12 cellular contexts compared by ENCODE assay signal in genomic region chr12:57491393-57492280, GRCh38. TPM values are rescaled to one million over a fixed set of nuclear protein-coding genes. Genes with fewer than 3 reads are reported as not detected.
DNase-seq lines count a peak whose midpoint lies in the region; ATAC-seq, FAIRE-seq and TF ChIP-seq lines count a peak whose summit lies in the region.
"Had no signal": no experiment of that assay in that cellular context is flagged by ENCODE, and none has a peak within 500 bp of the region (broad histone marks: within the 10 kb centered on the region; RNA-seq: fewer than 3 reads in every experiment).

No MANE protein-coding gene starts in this region.

- no peak overlapping the region for H3K4me2 ChIP-seq in smooth muscle cell

- 95% methylated on average over 15 of the region's 15 CpGs for WGBS in smooth muscle cell (ENCODE audit: low lambda C conversion rate)

- no peak for ATAC-seq in HG03095 (IDR thresholded peaks at IDR 0.05; ENCODE audit: unreplicated experiment)

- peaks cover 27% of the 10 kb centered on the region for H3K79me2 ChIP-seq in smooth muscle cell (ENCODE audit: low read depth)

- peaks cover 8% of the 10 kb centered on the region for H4K20me1 ChIP-seq in smooth muscle cell (ENCODE audit: low read depth)

- H3K36me3 ChIP-seq in smooth muscle cell (ENCODE audit: low read depth) (peaks cover 13% of the 10 kb centered on the region), kidney (ENCODE audit: control insufficient read depth in 1 of 2, insufficient read depth in 2 of 2, low read length in 2 of 2) (peaks cover 8 to 27% of the 10 kb centered on the region in 2 donors)

- peak; percentile 9 for TF ChIP-seq CTCF in astrocyte of the spinal cord (IDR thresholded peaks at IDR 0.05; ENCODE audit: low read depth, low read length)
- peak; percentile 2 for TF ChIP-seq CTCF in smooth muscle cell (IDR thresholded peaks at IDR 0.05; ENCODE audit: borderline replicate concordance, insufficient read depth, poor library complexity, severe bottlenecking)
- TF ChIP-seq CTCF in kidney (IDR thresholded peaks at IDR 0.05; ENCODE audit: borderline replicate concordance, extremely low read depth, insufficient read depth), result no peak

- H3K27me3 Mint-ChIP-seq in activated naive CD4-positive, alpha-beta T cell treated with anti-CD3 and anti-CD28 coated beads, Interleukin-2, amount 10 ng/mL, durations not matched to agents 7 days and 5 days, result no peaks in the 10 kb centered on the region

- H3K9me3 Mint-ChIP-seq in activated naive CD4-positive, alpha-beta T cell treated with anti-CD3 and anti-CD28 coated beads, Interleukin-2, amount 10 ng/mL, durations not matched to agents 7 days and 5 days, result no peaks in the 10 kb centered on the region

- no peak overlapping the region for H2AFZ ChIP-seq in smooth muscle cell (ENCODE audit: low read depth)

- no peaks in the 10 kb centered on the region for H3K9me3 ChIP-seq in smooth muscle cell (replicated peaks; ENCODE audit: low read depth)
- no peaks in the 10 kb centered on the region for H3K9me3 ChIP-seq in kidney (ENCODE audit: control insufficient read depth in 1 of 2, low read length in 2 of 2)

- H3K27ac Mint-ChIP-seq in activated naive CD4-positive, alpha-beta T cell treated with anti-CD3 and anti-CD28 coated beads, Interleukin-2, amount 10 ng/mL, durations not matched to agents 7 days and 5 days, result peak overlapping the region; percentile 84

- H3F3A ChIP-seq in smooth muscle cell (ENCODE audit: low read depth), result no peaks in the 10 kb centered on the region

- H3K36me3 Mint-ChIP-seq in activated naive CD4-positive, alpha-beta T cell treated with anti-CD3 and anti-CD28 coated beads, Interleukin-2, amount 10 ng/mL, durations not matched to agents 7 days and 5 days, result peaks cover 42% of the 10 kb centered on the region

- CTCF ChIA-PET in activated naive CD4-positive, alpha-beta T cell treated with anti-CD3 and anti-CD28 coated beads, Interleukin-2, amount 10 ng/mL, durations not matched to agents 7 days and 5 days (lab: Charles Lee), result interaction anchor here (1.0 to 3.8 kb wide), 2 partner anchors 14 to 15 kb away, joined by 4 to 15 read pairs; no protein-coding TSS in a partner anchor

- intact Hi-C loops in kidney (cut with DNase I), result no loop called here

- H3K9ac ChIP-seq in smooth muscle cell (ENCODE audit: low read depth) (no peak overlapping the region), kidney (ENCODE audit: low read length in 2 of 2) (no peak overlapping the region)

- H3K4me1 ChIP-seq in smooth muscle cell (ENCODE audit: low read depth), result peaks cover 11% of the 10 kb centered on the region
- H3K4me1 ChIP-seq in kidney (ENCODE audit: control insufficient read depth in 1 of 2, insufficient read depth in 1 of 2, low read depth in 1 of 2, low read length in 2 of 2), result peaks cover 0 to 10% of the 10 kb centered on the region in 2 donors

- H3K4me3 ChIP-seq in astrocyte of the spinal cord (ENCODE audit: low read depth, low read length), result no peak overlapping the region
- H3K4me3 ChIP-seq in smooth muscle cell, result no peak overlapping the region
- no peak overlapping the region for H3K4me3 ChIP-seq in kidney (ENCODE audit: low read length in 2 of 2)

- FAIRE-seq in kidney (lab: Jason Lieb, UNC), result no peak

- H3K27ac ChIP-seq in smooth muscle cell (ENCODE audit: low read depth), result no peak overlapping the region
- no peak overlapping the region for H3K27ac ChIP-seq in substantia nigra (ENCODE audit: low read depth, low read length, poor library complexity, severe bottlenecking)
- no peak overlapping the region for H3K27ac ChIP-seq in kidney (ENCODE audit: low read depth in 2 of 2, low read length in 2 of 2)

- in situ Hi-C loops in astrocyte of the spinal cord (cut with HindIII; ENCODE audit: low sequenced_read_pairs), result no loop called here

- DNase-seq in activated naive CD4-positive, alpha-beta T cell treated with anti-CD3 and anti-CD28 coated beads, Interleukin-2, amount 10 ng/mL, durations not matched to agents 7 days and 5 days, result no peak
- no peak for DNase-seq in activated naive CD4-positive, alpha-beta T cell treated with Interleukin-2 at 50 U/mL for 16 hours
- DNase-seq in MV-4-11 (lab: John Stamatoyannopoulos, UW) (peak; percentile 23), astrocyte of the spinal cord (ENCODE audit: low read depth, low spot score) (no peak), smooth muscle cell (lab: John Stamatoyannopoulos, UW; ENCODE audit: unreplicated experiment) (no peak), substantia nigra (lab: John Stamatoyannopoulos, UW) (no peak), kidney (no peak)
- DNase-seq: EL; midbrain; NCI-H524 treated with DMSO at 0.1 percent for 48 hours; stimulated activated CD4-positive, alpha-beta T cell treated with anti-CD3 and anti-CD28 coated beads, Interleukin-2, amount 100 ng/mL, for 48 hours had no signal

- no peaks in the 10 kb centered on the region for H3K27me3 ChIP-seq in smooth muscle cell (ENCODE audit: low read depth)

- H3K4me3 Mint-ChIP-seq in activated naive CD4-positive, alpha-beta T cell treated with anti-CD3 and anti-CD28 coated beads, Interleukin-2, amount 10 ng/mL, durations not matched to agents 7 days and 5 days, result no peak overlapping the region

- H3K4me1 Mint-ChIP-seq in activated naive CD4-positive, alpha-beta T cell treated with anti-CD3 and anti-CD28 coated beads, Interleukin-2, amount 10 ng/mL, durations not matched to agents 7 days and 5 days, result peaks cover 34% of the 10 kb centered on the region

RNA-seq across cellular contexts. Expression of gene MARS1, which starts 3.8 kb away (rescaled TPM):
- total RNA-seq in smooth muscle cell (192 and 629 TPM in 2 replicates), kidney (158 TPM)
- polyA plus RNA-seq in smooth muscle cell (186 and 187 TPM in 2 replicates), kidney (ENCODE audit: insufficient read depth, low read depth, low replicate concordance) (62.8 TPM)

RNA-seq across cellular contexts. Expression of gene ARHGAP9, which starts 12.0 kb away (rescaled TPM):
- total RNA-seq in smooth muscle cell (1.3 TPM in 1 of 2 replicates, not detected in the other), kidney (18.1 TPM)
- polyA plus RNA-seq in smooth muscle cell (not detected in 2 replicates), kidney (ENCODE audit: insufficient read depth, low read depth, low replicate concordance) (3.8 TPM)

RNA-seq across cellular contexts. Expression of gene DDIT3, which starts 28.7 kb away (rescaled TPM):
- total RNA-seq in smooth muscle cell (25.8 and 28.4 TPM in 2 replicates), kidney (34.1 TPM)
- polyA plus RNA-seq in smooth muscle cell (27.8 and 43.5 TPM in 2 replicates), kidney (ENCODE audit: insufficient read depth, low read depth, low replicate concordance) (83.1 TPM)

RNA-seq across cellular contexts. Expression of gene MBD6, which starts 31.0 kb away (rescaled TPM):
- 3.7 and 9.1 TPM in 2 replicates for total RNA-seq in smooth muscle cell
- polyA plus RNA-seq in smooth muscle cell, result 11.7 and 18.4 TPM in 2 replicates
- 118 TPM for total RNA-seq in kidney
- polyA plus RNA-seq in kidney (ENCODE audit: insufficient read depth, low read depth, low replicate concordance), result 38.4 TPM

RNA-seq across cellular contexts. Expression of gene GLI1, which starts 32.1 kb away (rescaled TPM):
- total RNA-seq in smooth muscle cell (1.4 and 1.5 TPM in 2 replicates), kidney (2.8 TPM)
- polyA plus RNA-seq in smooth muscle cell (0.50 and 1.2 TPM in 2 replicates), kidney (ENCODE audit: insufficient read depth, low read depth, low replicate concordance) (1.4 TPM)
